14 cellular contexts compared by ENCODE assay signal in the genomic region with DNA sequence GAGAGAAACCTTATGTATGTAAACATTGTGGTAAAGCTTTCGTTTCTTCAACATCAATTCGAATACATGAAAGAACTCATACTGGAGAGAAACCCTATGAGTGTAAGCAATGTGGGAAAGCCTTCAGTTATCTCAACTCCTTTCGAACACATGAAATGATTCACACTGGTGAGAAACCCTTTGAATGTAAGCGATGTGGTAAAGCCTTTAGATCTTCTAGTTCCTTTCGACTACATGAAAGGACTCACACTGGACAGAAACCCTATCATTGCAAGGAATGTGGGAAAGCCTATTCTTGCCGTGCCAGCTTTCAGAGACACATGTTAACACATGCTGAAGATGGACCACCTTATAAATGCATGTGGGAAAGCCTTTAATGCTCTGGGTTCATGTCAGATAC. TPM values are rescaled to one million over a fixed set of nuclear protein-coding genes. Genes with fewer than 3 reads are reported as not detected.
DNase-seq lines count a peak whose midpoint lies in the region; ATAC-seq and TF ChIP-seq lines count a peak whose summit lies in the region.
"Had no signal": no experiment of that assay in that cellular context is flagged by ENCODE, and none has a peak within 500 bp of the region (broad histone marks: within the 10 kb centered on the region; RNA-seq: fewer than 3 reads in every experiment).

No MANE protein-coding gene starts in this region.

- TF ChIP-seq CTCF in endothelial cell (IDR thresholded peaks at IDR 0.05; ENCODE audit: unreplicated experiment) = no peak
- no peak for TF ChIP-seq CTCF in smooth muscle cell (IDR thresholded peaks at IDR 0.05; ENCODE audit: borderline replicate concordance, insufficient read depth, poor library complexity, severe bottlenecking)

- H3K27me3 Mint-ChIP-seq in endothelial cell (ENCODE audit: unreplicated experiment) = peaks cover 2% of the 10 kb centered on the region
- H3K27me3 Mint-ChIP-seq: B cell had no signal

- no peaks in the 10 kb centered on the region for H3K4me1 ChIP-seq in smooth muscle cell (ENCODE audit: low read depth)
- H3K4me1 ChIP-seq: HAP-1 had no signal

- H3K9me3 ChIP-seq in smooth muscle cell (replicated peaks; ENCODE audit: low read depth) = peaks cover 74% of the 10 kb centered on the region

- peak overlapping the region; percentile 10 for H3K4me3 ChIP-seq in smooth muscle cell
- H3K4me3 ChIP-seq: HAP-1 had no signal

- no peaks in the 10 kb centered on the region for H3F3A ChIP-seq in smooth muscle cell (ENCODE audit: low read depth)

- no peak overlapping the region for H2AFZ ChIP-seq in smooth muscle cell (ENCODE audit: low read depth)

- no peak overlapping the region for H3K27ac Mint-ChIP-seq in endothelial cell (ENCODE audit: unreplicated experiment)
- H3K27ac Mint-ChIP-seq: B cell had no signal

- no peaks in the 10 kb centered on the region for H3K27me3 ChIP-seq in smooth muscle cell (ENCODE audit: low read depth)

- H3K4me2 ChIP-seq in smooth muscle cell = no peak overlapping the region

- intact Hi-C loops in sciatic nerve (cut with DNase I) = no loop called here

- no peak for ATAC-seq in sciatic nerve

- WGBS in smooth muscle cell (ENCODE audit: low lambda C conversion rate) = 97% methylated on average over 6 of the region's 6 CpGs

- H3K9ac ChIP-seq in smooth muscle cell (ENCODE audit: low read depth) = no peak overlapping the region

- peaks cover 52% of the 10 kb centered on the region for H3K9me3 Mint-ChIP-seq in endothelial cell (ENCODE audit: unreplicated experiment)

- peaks cover 17% of the 10 kb centered on the region for H3K79me2 ChIP-seq in smooth muscle cell (ENCODE audit: low read depth)

- H4K20me1 ChIP-seq in smooth muscle cell (ENCODE audit: low read depth) = no peaks in the 10 kb centered on the region

- peaks cover 91% of the 10 kb centered on the region for H3K36me3 Mint-ChIP-seq in endothelial cell (ENCODE audit: low read depth, unreplicated experiment)

- H3K4me1 Mint-ChIP-seq in endothelial cell (ENCODE audit: unreplicated experiment) = no peaks in the 10 kb centered on the region

- H3K36me3 ChIP-seq in smooth muscle cell (ENCODE audit: low read depth) = peaks cover 79% of the 10 kb centered on the region

- no peak overlapping the region for H3K27ac ChIP-seq in smooth muscle cell (ENCODE audit: low read depth)

- peak; percentile 7 for DNase-seq in ELR (ENCODE audit: low read depth)
- peak; percentile 47 for DNase-seq in OCI-M1 (lab: John Stamatoyannopoulos, UW)
- no peak for DNase-seq in endothelial cell (ENCODE audit: low spot score)
- DNase-seq in smooth muscle cell (lab: John Stamatoyannopoulos, UW; ENCODE audit: unreplicated experiment) = no peak
- no peak for DNase-seq in activated gamma-delta T cell (lab: John Stamatoyannopoulos, UW)
- DNase-seq in sciatic nerve (ENCODE audit: low spot score) = no peak
- DNase-seq in NCI-H2081 (lab: John Stamatoyannopoulos, UW) = no peak
- DNase-seq: NCI-H1105, NCI-H1694 treated with DMSO at 0.1 percent for 48 hours, NCI-H446 treated with DMSO at 0.1 percent for 48 hours, NCI-H82, SIG-M5 had no signal

- peak overlapping the region; percentile 47 for H3K4me3 Mint-ChIP-seq in endothelial cell (ENCODE audit: unreplicated experiment)
- H3K4me3 Mint-ChIP-seq: B cell had no signal

RNA-seq across cellular contexts. Expression of a gene that starts 24.7 kb away (rescaled TPM):
- total RNA-seq in endothelial cell (ENCODE audit: unreplicated experiment) = 12.4 TPM
- 5.7 and 14.4 TPM in 2 replicates for total RNA-seq in smooth muscle cell
- 5.1 and 7.9 TPM in 2 replicates for polyA plus RNA-seq in smooth muscle cell
- 15.8 TPM for total RNA-seq in sciatic nerve

RNA-seq across cellular contexts. Expression of a gene that starts 31.1 kb away (rescaled TPM):
- total RNA-seq in endothelial cell (ENCODE audit: unreplicated experiment) (26.7 TPM), smooth muscle cell (7.8 and 13.5 TPM in 2 replicates), sciatic nerve (7.3 TPM)
- 0.66 and 1.0 TPM in 2 replicates for polyA plus RNA-seq in smooth muscle cell

RNA-seq across cellular contexts. Expression of a gene that starts 47.5 kb away (rescaled TPM):
- total RNA-seq in endothelial cell (ENCODE audit: unreplicated experiment) (6.2 TPM), smooth muscle cell (1.3 and 4.2 TPM in 2 replicates), sciatic nerve (4.3 TPM)
- 0.46 and 1.5 TPM in 2 replicates for polyA plus RNA-seq in smooth muscle cell

Comparison
In these comparisons a context has a peak if more than half of its experiments do, and no peak if none do; other contexts are left out.
1. DNase-seq: peak in ELR (single experiment) and OCI-M1 (single experiment); none in endothelial cell (single experiment), smooth muscle cell (single experiment), activated gamma-delta T cell (single experiment), sciatic nerve (single experiment) and NCI-H2081 (0 of 2).